In the genomic region with DNA sequence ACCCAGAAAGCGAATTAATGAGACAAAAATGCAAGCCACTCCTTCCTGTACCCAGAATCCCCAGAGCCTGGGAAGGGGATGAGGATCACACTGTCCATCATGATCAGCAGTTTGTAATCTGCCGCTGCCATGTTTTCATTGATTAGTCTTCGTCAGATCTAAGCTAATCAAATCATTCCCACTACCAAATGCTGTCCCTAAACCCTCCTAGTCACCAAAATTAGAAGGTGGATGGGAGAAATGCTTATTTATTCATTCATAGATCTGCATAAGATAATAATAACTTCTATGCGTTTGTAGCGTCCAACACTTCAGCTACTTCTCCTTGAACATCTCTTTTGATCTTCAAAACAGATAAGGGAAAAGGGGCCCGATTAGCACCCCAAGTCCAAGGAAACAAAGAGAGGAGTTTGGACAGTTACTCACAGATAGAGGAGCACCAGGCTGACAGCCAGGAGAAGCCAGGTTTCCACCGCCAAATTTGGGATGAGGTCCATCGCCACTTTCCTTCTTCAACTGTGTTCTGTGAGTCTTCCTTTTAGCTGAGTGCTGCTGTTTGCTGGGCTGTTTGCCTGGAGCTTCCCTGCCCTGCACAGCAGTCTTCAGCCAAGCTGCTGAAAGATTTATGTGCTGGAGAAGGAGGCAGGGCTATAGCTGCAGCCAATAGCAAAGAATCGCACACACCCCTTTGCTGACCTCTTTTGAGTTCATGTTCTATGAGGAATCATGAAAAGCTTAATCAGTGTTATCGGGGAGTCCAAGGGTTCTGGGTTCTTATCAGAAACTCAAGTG, we compare ENCODE assay signal across 1 cellular context.
TF ChIP-seq lines count a peak whose summit lies in the region.

A gene (minus strand): TSS at position 597 of the 792 bp plus-strand sequence. CDS start 100 bp downstream, at position 497.

TF ChIP-seq in K562, 482 proteins besides CTCF, POLR2A, EP300 and RAD21 (continued from another document and continues in another):
- TF ChIP-seq, protein P1, sequence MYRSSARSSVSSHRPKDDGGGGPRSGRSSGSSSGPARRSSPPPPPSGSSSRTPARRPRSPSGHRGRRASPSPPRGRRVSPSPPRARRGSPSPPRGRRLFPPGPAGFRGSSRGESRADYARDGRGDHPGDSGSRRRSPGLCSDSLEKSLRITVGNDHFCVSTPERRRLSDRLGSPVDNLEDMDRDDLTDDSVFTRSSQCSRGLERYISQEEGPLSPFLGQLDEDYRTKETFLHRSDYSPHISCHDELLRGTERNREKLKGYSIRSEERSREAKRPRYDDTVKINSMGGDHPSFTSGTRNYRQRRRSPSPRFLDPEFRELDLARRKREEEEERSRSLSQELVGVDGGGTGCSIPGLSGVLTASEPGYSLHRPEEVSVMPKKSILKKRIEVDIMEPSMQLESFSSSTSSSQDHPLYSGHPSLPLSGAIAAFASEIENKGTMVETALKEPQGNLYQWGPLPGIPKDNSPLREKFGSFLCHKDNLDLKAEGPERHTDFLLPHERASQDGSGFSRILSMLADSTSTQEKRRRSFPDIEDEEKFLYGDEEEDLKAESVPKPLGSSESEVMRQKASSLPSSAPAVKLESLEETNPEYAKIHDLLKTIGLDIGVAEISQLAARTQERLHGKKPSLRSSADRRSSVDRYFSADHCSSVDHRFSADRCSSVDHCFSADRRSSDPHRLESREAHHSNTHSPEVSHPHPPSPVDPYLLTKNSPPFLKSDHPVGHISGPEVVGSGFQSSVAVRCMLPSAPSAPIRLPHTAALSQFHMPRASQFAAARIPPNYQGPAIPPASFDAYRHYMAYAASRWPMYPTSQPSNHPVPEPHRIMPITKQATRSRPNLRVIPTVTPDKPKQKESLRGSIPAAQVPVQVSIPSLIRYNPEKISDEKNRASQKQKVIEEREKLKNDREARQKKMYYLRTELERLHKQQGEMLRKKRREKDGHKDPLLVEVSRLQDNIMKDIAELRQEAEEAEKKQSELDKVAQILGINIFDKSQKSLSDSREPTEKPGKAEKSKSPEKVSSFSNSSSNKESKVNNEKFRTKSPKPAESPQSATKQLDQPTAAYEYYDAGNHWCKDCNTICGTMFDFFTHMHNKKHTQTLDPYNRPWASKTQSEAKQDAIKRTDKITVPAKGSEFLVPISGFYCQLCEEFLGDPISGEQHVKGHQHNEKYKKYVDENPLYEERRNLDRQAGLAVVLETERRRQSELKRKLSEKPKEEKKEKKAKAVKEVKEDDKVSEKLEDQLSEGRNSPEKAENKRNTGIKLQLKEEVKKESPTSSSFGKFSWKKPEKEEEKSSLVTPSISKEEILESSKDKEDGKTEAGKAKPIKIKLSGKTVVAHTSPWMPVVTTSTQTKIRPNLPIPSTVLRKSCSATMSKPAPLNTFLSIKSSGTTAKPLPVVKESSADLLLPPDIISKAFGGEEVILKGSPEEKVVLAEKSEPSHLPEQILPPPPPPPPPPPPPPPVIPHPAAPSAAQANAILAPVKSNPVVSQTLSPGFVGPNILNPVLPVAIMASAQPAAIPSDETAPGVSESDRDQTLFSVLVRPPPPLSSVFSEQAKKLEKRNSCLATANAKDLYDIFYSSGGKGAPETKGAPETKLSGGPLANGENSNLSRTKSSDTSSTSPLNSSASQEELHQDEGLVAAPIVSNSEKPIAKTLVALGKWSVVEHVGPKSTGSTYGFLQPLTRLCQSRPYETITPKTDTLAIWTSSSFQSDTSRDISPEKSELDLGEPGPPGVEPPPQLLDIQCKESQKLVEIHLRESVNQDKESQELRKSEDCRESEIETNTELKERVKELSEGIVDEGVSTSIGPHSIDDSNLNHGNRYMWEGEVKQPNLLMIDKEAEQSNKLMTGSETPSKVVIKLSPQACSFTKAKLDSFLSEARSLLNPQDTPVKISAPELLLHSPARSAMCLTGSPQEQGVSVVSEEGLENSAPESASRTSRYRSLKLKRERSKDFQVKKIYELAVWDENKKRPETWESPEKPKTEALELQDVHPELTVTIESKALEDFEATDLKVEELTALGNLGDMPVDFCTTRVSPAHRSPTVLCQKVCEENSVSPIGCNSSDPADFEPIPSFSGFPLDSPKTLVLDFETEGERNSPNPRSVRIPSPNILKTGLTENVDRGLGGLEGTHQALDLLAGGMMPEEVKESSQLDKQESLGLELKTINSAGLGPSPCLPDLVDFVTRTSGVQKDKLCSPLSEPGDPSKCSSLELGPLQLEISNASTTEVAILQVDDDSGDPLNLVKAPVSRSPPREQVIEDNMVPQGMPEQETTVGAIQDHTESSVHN (IDR thresholded peaks at IDR 0.05; ENCODE audit: borderline replicate concordance in 1 of 2, low read depth in 1 of 2): no peak
- TF ChIP-seq ZNF140 (CRISPR knock-in tag; IDR thresholded peaks at IDR 0.05) (no peak), ZC3H11A (IDR thresholded peaks at IDR 0.05; ENCODE audit: low read depth, low read length) (no peak), BCOR (IDR thresholded peaks at IDR 0.05) (no peak), ZNF764 (CRISPR knock-in tag; IDR thresholded peaks at IDR 0.05; ENCODE audit: low read depth) (no peak), MBD2 (IDR thresholded peaks at IDR 0.05; ENCODE audit: borderline replicate concordance, low read depth) (0 out of 2 replicates have a peak, but pooled peaks have one; percentile 25), HLTF (IDR thresholded peaks at IDR 0.05) (no peak), PPARD (CRISPR knock-in tag; IDR thresholded peaks at IDR 0.05) (no peak), TEAD1 (CRISPR knock-in tag; IDR thresholded peaks at IDR 0.05) (0 out of 4 replicates have a peak, but pooled peaks of 1 of the 2 experiments have one; percentile 25), TFAM (CRISPR knock-in tag; conservative IDR thresholded peaks at IDR 0.05) (no peak), RBM15 (IDR thresholded peaks at IDR 0.05; ENCODE audit: insufficient read depth, low read length) (no peak), GTF2E2 (tag; IDR thresholded peaks at IDR 0.05) (peak; percentile 94), MCM7 (IDR thresholded peaks at IDR 0.05) (no peak), ESRRA (IDR thresholded peaks at IDR 0.05; ENCODE audit: borderline replicate concordance, low read depth) (no peak), ZNF184 (CRISPR knock-in tag; IDR thresholded peaks at IDR 0.05) (no peak), KLF16 (IDR thresholded peaks at IDR 0.05) (no peak)
- TF ChIP-seq, protein P2, sequence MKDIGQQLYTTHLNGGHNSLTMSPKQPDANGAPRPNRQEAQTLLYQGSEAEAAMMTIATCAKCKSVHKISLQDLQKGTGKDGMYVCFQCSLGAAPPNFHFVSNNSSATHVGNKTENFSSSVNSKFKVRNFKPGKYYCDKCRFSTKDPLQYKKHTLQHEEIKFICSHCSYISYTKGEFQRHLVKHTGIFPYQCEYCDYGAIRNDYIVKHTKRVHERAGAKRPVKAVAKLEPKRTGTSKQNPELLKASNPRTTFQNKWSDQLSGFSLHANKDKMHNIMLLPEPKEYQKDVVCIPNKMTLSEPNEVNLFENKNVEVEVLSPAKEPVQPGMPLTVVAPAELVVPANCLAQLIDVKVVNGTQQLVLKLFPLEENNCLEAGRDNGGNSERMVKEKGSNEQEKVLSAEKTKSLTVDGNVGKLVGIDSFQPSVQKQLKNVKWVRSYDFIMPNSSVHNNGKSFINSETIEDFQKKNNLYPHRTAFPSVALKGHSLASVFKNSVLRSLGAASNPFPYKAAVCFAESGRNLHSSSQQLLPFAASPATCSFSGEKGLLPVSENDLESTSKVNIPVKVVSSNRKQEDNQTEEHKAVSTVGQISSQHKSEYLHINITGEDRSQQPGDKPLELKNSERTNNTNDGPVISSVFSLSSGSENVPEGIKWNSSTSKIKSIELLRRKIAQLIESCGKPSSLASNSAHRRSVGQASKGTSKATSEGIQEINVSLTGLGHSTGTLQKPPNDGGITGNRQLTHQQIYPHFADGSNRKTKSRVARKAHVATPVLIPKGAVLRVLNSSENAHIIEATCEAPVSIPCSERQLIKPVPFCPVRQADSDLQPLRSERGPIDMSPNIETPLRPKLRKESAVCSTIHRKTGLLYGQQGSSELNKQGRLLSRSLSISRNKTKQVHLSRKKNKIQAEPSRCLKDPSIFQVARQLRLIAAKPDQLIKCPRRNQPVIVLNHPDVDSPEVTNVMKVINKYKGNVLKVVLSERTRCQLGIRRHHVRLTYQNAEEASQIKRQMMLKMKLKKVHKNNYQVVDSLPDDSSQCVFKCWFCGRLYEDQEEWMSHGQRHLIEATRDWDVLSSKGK (CRISPR knock-in tag; IDR thresholded peaks at IDR 0.05): no peak
- TF ChIP-seq, protein P3, sequence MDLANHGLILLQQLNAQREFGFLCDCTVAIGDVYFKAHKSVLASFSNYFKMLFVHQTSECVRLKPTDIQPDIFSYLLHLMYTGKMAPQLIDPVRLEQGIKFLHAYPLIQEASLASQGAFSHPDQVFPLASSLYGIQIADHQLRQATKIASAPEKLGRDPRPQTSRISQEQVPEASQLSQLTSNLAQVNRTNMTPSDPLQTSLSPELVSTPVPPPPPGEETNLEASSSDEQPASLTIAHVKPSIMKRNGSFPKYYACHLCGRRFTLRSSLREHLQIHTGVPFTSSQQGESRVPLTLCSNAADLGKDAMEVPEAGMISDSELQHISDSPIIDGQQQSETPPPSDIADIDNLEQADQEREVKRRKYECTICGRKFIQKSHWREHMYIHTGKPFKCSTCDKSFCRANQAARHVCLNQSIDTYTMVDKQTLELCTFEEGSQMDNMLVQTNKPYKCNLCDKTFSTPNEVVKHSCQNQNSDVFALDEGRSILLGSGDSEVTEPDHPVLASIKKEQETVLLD (IDR thresholded peaks at IDR 0.05): no peak
- TF ChIP-seq, protein P4, sequence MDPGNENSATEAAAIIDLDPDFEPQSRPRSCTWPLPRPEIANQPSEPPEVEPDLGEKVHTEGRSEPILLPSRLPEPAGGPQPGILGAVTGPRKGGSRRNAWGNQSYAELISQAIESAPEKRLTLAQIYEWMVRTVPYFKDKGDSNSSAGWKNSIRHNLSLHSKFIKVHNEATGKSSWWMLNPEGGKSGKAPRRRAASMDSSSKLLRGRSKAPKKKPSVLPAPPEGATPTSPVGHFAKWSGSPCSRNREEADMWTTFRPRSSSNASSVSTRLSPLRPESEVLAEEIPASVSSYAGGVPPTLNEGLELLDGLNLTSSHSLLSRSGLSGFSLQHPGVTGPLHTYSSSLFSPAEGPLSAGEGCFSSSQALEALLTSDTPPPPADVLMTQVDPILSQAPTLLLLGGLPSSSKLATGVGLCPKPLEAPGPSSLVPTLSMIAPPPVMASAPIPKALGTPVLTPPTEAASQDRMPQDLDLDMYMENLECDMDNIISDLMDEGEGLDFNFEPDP (CRISPR knock-in tag; IDR thresholded peaks at IDR 0.05): no peak
- TF ChIP-seq, protein P5, sequence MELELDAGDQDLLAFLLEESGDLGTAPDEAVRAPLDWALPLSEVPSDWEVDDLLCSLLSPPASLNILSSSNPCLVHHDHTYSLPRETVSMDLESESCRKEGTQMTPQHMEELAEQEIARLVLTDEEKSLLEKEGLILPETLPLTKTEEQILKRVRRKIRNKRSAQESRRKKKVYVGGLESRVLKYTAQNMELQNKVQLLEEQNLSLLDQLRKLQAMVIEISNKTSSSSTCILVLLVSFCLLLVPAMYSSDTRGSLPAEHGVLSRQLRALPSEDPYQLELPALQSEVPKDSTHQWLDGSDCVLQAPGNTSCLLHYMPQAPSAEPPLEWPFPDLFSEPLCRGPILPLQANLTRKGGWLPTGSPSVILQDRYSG (tag; conservative IDR thresholded peaks at IDR 0.05; ENCODE audit: low read depth): no peak
- TF ChIP-seq, protein P6, sequence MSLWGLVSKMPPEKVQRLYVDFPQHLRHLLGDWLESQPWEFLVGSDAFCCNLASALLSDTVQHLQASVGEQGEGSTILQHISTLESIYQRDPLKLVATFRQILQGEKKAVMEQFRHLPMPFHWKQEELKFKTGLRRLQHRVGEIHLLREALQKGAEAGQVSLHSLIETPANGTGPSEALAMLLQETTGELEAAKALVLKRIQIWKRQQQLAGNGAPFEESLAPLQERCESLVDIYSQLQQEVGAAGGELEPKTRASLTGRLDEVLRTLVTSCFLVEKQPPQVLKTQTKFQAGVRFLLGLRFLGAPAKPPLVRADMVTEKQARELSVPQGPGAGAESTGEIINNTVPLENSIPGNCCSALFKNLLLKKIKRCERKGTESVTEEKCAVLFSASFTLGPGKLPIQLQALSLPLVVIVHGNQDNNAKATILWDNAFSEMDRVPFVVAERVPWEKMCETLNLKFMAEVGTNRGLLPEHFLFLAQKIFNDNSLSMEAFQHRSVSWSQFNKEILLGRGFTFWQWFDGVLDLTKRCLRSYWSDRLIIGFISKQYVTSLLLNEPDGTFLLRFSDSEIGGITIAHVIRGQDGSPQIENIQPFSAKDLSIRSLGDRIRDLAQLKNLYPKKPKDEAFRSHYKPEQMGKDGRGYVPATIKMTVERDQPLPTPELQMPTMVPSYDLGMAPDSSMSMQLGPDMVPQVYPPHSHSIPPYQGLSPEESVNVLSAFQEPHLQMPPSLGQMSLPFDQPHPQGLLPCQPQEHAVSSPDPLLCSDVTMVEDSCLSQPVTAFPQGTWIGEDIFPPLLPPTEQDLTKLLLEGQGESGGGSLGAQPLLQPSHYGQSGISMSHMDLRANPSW (CRISPR knock-in tag; IDR thresholded peaks at IDR 0.05): no peak
